Comparison of ENCODE assay signal across 1 cellular context in the genomic region with DNA sequence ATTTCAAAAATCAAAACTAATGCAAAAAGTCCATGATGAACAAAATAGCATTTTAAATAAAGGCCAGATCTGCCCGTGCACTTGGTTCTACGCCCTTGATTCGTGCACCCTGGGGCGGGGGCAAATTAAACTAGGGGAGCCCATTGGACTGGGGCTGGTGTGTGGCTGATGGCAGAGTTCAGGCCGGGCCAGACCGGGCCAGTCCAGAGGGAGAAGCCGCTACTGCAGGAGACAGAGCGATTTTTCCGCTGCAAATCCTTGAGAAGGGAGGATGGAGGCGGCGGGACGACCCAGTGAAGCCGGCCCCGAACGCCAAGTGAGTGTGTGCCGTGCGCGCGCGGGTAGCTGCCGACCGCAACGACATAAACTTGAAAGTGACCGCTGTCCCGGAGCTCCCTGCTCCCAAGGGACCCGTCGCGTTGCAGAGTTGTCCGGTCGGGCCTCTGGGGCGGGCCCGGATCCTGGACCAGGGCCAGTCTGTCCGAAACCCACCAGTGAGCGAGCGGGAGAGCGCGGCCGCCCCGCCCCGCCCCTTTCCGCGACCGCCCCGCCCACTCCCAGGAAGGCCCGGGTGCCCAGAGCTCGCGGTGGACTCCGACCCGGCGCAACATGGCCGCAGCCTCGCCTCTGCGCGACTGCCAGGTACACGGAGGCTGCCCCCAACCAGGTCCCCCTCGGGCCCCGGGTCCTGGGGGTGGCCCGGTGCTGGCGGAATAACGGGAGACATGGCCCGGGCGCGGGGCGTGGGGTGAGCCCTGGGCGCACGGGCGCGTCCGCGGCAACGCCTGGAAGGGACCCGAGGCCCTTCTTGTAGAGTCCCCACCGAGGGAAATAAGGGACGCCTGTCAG.
A peak's percentile ranks its signal among the peaks of the same experiment; 100 is the strongest.
TF ChIP-seq lines count a peak whose summit lies in the region.

Gene TTC38, plus strand, starts transcription at position 578 of the 849 bp plus-strand sequence. Its CDS starts 32 bp downstream, at position 610.

TF ChIP-seq in HepG2, 621 proteins besides CTCF, POLR2A, EP300 and RAD21 (continued from another document and continues in another):
- TF ChIP-seq, protein P1, sequence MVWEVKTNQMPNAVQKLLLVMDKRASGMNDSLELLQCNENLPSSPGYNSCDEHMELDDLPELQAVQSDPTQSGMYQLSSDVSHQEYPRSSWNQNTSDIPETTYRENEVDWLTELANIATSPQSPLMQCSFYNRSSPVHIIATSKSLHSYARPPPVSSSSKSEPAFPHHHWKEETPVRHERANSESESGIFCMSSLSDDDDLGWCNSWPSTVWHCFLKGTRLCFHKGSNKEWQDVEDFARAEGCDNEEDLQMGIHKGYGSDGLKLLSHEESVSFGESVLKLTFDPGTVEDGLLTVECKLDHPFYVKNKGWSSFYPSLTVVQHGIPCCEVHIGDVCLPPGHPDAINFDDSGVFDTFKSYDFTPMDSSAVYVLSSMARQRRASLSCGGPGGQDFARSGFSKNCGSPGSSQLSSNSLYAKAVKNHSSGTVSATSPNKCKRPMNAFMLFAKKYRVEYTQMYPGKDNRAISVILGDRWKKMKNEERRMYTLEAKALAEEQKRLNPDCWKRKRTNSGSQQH (CRISPR knock-in tag; IDR thresholded peaks at IDR 0.05; ENCODE audit: low read depth), result peak; percentile 36; the same call in 1 of the 2 replicates
- no peak for TF ChIP-seq ZNF672 (CRISPR knock-in tag; IDR thresholded peaks at IDR 0.05)
- no peak for TF ChIP-seq DPF2 (CRISPR knock-in tag; IDR thresholded peaks at IDR 0.05; ENCODE audit: borderline replicate concordance, low read depth)
- no peak for TF ChIP-seq ZMYM3 (CRISPR knock-in tag; IDR thresholded peaks at IDR 0.05)
- TF ChIP-seq NFYB (CRISPR knock-in tag; IDR thresholded peaks at IDR 0.05), result peak; percentile 54
- peak; percentile 90 for TF ChIP-seq CCDC6 (CRISPR knock-in tag; IDR thresholded peaks at IDR 0.05)
- TF ChIP-seq NFKB2 (CRISPR knock-in tag; IDR thresholded peaks at IDR 0.05; ENCODE audit: borderline replicate concordance), result no peak
- TF ChIP-seq, protein P2, sequence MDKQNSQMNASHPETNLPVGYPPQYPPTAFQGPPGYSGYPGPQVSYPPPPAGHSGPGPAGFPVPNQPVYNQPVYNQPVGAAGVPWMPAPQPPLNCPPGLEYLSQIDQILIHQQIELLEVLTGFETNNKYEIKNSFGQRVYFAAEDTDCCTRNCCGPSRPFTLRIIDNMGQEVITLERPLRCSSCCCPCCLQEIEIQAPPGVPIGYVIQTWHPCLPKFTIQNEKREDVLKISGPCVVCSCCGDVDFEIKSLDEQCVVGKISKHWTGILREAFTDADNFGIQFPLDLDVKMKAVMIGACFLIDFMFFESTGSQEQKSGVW (CRISPR knock-in tag; IDR thresholded peaks at IDR 0.05; ENCODE audit: borderline replicate concordance), result no peak
- no peak for TF ChIP-seq ZNF850 (CRISPR knock-in tag; conservative IDR thresholded peaks at IDR 0.05)
- TF ChIP-seq DNMT1 (CRISPR knock-in tag; IDR thresholded peaks at IDR 0.05), result 0 out of 2 replicates have a peak, but pooled peaks have one; percentile 33
- no peak for TF ChIP-seq ZNF773 (CRISPR knock-in tag; IDR thresholded peaks at IDR 0.05; ENCODE audit: borderline replicate concordance)
- TF ChIP-seq ZNF143 (CRISPR knock-in tag; IDR thresholded peaks at IDR 0.05), result peak; percentile 53
- peak; percentile 55; the same call in 1 of the 2 replicates for TF ChIP-seq ZBTB26 (CRISPR knock-in tag; IDR thresholded peaks at IDR 0.05; ENCODE audit: borderline replicate concordance)
- no peak for TF ChIP-seq HIVEP1 (CRISPR knock-in tag; IDR thresholded peaks at IDR 0.05)
- no peak for TF ChIP-seq MATR3 (CRISPR knock-in tag; IDR thresholded peaks at IDR 0.05)
- no peak for TF ChIP-seq FOXP1 (IDR thresholded peaks at IDR 0.05)
- TF ChIP-seq FOXP1 (CRISPR knock-in tag; IDR thresholded peaks at IDR 0.05), result no peak
- TF ChIP-seq, protein P3, sequence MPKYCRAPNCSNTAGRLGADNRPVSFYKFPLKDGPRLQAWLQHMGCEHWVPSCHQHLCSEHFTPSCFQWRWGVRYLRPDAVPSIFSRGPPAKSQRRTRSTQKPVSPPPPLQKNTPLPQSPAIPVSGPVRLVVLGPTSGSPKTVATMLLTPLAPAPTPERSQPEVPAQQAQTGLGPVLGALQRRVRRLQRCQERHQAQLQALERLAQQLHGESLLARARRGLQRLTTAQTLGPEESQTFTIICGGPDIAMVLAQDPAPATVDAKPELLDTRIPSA (CRISPR knock-in tag; IDR thresholded peaks at IDR 0.05; ENCODE audit: borderline replicate concordance), result no peak
- TF ChIP-seq SMARCC2 (IDR thresholded peaks at IDR 0.05), result no peak
- TF ChIP-seq FOXA1 (IDR thresholded peaks at IDR 0.05), result no peak
- TF ChIP-seq FOXA1 (CRISPR knock-in tag; IDR thresholded peaks at IDR 0.05), result no peak
- TF ChIP-seq LBX2 (CRISPR knock-in tag; IDR thresholded peaks at IDR 0.05; ENCODE audit: borderline replicate concordance), result no peak
- TF ChIP-seq, protein P4, sequence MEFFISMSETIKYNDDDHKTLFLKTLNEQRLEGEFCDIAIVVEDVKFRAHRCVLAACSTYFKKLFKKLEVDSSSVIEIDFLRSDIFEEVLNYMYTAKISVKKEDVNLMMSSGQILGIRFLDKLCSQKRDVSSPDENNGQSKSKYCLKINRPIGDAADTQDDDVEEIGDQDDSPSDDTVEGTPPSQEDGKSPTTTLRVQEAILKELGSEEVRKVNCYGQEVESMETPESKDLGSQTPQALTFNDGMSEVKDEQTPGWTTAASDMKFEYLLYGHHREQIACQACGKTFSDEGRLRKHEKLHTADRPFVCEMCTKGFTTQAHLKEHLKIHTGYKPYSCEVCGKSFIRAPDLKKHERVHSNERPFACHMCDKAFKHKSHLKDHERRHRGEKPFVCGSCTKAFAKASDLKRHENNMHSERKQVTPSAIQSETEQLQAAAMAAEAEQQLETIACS (CRISPR knock-in tag; IDR thresholded peaks at IDR 0.05), result peak; percentile 45
- TF ChIP-seq ZNF678 (CRISPR knock-in tag; IDR thresholded peaks at IDR 0.05), result no peak
- TF ChIP-seq, protein P5, sequence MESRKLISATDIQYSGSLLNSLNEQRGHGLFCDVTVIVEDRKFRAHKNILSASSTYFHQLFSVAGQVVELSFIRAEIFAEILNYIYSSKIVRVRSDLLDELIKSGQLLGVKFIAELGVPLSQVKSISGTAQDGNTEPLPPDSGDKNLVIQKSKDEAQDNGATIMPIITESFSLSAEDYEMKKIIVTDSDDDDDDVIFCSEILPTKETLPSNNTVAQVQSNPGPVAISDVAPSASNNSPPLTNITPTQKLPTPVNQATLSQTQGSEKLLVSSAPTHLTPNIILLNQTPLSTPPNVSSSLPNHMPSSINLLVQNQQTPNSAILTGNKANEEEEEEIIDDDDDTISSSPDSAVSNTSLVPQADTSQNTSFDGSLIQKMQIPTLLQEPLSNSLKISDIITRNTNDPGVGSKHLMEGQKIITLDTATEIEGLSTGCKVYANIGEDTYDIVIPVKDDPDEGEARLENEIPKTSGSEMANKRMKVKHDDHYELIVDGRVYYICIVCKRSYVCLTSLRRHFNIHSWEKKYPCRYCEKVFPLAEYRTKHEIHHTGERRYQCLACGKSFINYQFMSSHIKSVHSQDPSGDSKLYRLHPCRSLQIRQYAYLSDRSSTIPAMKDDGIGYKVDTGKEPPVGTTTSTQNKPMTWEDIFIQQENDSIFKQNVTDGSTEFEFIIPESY (CRISPR knock-in tag; IDR thresholded peaks at IDR 0.05), result 0 out of 2 replicates have a peak, but pooled peaks have one; percentile 17
- TF ChIP-seq ZBTB8A (CRISPR knock-in tag; IDR thresholded peaks at IDR 0.05; ENCODE audit: borderline replicate concordance, low read depth), result no peak
- peak; percentile 30; the same call in 1 of the 2 replicates for TF ChIP-seq ZNF746 (CRISPR knock-in tag; IDR thresholded peaks at IDR 0.05)
- TF ChIP-seq NFIC (IDR thresholded peaks at IDR 0.05; ENCODE audit: low read length), result no peak
- TF ChIP-seq ZNF326 (CRISPR knock-in tag; IDR thresholded peaks at IDR 0.05; ENCODE audit: borderline replicate concordance), result no peak
- TF ChIP-seq ZNF335 (CRISPR knock-in tag; IDR thresholded peaks at IDR 0.05), result no peak
- TF ChIP-seq, protein P6, sequence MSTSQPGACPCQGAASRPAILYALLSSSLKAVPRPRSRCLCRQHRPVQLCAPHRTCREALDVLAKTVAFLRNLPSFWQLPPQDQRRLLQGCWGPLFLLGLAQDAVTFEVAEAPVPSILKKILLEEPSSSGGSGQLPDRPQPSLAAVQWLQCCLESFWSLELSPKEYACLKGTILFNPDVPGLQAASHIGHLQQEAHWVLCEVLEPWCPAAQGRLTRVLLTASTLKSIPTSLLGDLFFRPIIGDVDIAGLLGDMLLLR (CRISPR knock-in tag; IDR thresholded peaks at IDR 0.05), result no peak
- no peak for TF ChIP-seq PAF1 (CRISPR knock-in tag; IDR thresholded peaks at IDR 0.05)
- no peak for TF ChIP-seq ZNF619 (CRISPR knock-in tag; IDR thresholded peaks at IDR 0.05)
- no peak for TF ChIP-seq CREB1 (IDR thresholded peaks at IDR 0.05)
- no peak for TF ChIP-seq CREB1 (CRISPR knock-in tag; IDR thresholded peaks at IDR 0.05)
- peak; percentile 57 to 61; a peak in 3 of 4 replicates for TF ChIP-seq HMGXB4 (CRISPR knock-in tag; IDR thresholded peaks at IDR 0.05; ENCODE audit: borderline replicate concordance in 1 of 2, low read depth in 1 of 2)
- TF ChIP-seq, protein P7, sequence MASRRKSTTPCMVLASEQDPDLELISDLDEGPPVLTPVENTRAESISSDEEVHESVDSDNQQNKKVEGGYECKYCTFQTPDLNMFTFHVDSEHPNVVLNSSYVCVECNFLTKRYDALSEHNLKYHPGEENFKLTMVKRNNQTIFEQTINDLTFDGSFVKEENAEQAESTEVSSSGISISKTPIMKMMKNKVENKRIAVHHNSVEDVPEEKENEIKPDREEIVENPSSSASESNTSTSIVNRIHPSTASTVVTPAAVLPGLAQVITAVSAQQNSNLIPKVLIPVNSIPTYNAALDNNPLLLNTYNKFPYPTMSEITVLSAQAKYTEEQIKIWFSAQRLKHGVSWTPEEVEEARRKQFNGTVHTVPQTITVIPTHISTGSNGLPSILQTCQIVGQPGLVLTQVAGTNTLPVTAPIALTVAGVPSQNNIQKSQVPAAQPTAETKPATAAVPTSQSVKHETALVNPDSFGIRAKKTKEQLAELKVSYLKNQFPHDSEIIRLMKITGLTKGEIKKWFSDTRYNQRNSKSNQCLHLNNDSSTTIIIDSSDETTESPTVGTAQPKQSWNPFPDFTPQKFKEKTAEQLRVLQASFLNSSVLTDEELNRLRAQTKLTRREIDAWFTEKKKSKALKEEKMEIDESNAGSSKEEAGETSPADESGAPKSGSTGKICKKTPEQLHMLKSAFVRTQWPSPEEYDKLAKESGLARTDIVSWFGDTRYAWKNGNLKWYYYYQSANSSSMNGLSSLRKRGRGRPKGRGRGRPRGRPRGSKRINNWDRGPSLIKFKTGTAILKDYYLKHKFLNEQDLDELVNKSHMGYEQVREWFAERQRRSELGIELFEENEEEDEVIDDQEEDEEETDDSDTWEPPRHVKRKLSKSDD (CRISPR knock-in tag; IDR thresholded peaks at IDR 0.05; ENCODE audit: low read depth), result no peak
- TF ChIP-seq KDM6A (CRISPR knock-in tag; IDR thresholded peaks at IDR 0.05; ENCODE audit: low read depth), result no peak
- TF ChIP-seq ZNF616 (CRISPR knock-in tag; IDR thresholded peaks at IDR 0.05; ENCODE audit: low read depth), result no peak; the same call in 1 of the 2 replicates
- TF ChIP-seq FLYWCH1 (CRISPR knock-in tag; IDR thresholded peaks at IDR 0.05), result no peak
- no peak for TF ChIP-seq ZFP1 (CRISPR knock-in tag; IDR thresholded peaks at IDR 0.05)
- TF ChIP-seq HOXA3 (CRISPR knock-in tag; IDR thresholded peaks at IDR 0.05), result no peak; the same call in 1 of the 2 replicates
- TF ChIP-seq RFXAP (CRISPR knock-in tag; IDR thresholded peaks at IDR 0.05; ENCODE audit: borderline replicate concordance), result peak; percentile 54; the same call in 1 of the 2 replicates
- TF ChIP-seq RBFOX2 (IDR thresholded peaks at IDR 0.05; ENCODE audit: low read depth, low read length), result peak; percentile 95
- TF ChIP-seq CEBPG (CRISPR knock-in tag; IDR thresholded peaks at IDR 0.05), result no peak
- no peak for TF ChIP-seq SMAD1 (CRISPR knock-in tag; IDR thresholded peaks at IDR 0.05; ENCODE audit: borderline replicate concordance, low read depth)
- TF ChIP-seq ZNF841 (CRISPR knock-in tag; IDR thresholded peaks at IDR 0.05; ENCODE audit: borderline replicate concordance), result no peak
- TF ChIP-seq ZNF777 (CRISPR knock-in tag; IDR thresholded peaks at IDR 0.05), result peak; percentile 51; the same call in 1 of the 2 replicates
- TF ChIP-seq ZNF274 (CRISPR knock-in tag; IDR thresholded peaks at IDR 0.05), result peak; percentile 80; the same call in 1 of the 2 replicates
- no peak for TF ChIP-seq ZNF530 (CRISPR knock-in tag; IDR thresholded peaks at IDR 0.05; ENCODE audit: low read depth)
- TF ChIP-seq NFRKB (IDR thresholded peaks at IDR 0.05), result no peak
- TF ChIP-seq, protein P8, sequence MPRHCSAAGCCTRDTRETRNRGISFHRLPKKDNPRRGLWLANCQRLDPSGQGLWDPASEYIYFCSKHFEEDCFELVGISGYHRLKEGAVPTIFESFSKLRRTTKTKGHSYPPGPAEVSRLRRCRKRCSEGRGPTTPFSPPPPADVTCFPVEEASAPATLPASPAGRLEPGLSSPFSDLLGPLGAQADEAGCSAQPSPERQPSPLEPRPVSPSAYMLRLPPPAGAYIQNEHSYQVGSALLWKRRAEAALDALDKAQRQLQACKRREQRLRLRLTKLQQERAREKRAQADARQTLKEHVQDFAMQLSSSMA (CRISPR knock-in tag; IDR thresholded peaks at IDR 0.05), result peak; percentile 15; the same call in 1 of the 2 replicates
- TF ChIP-seq FOXK2 (IDR thresholded peaks at IDR 0.05), result no peak
- no peak for TF ChIP-seq TEAD2 (CRISPR knock-in tag; IDR thresholded peaks at IDR 0.05)
- TF ChIP-seq ARID2 (CRISPR knock-in tag; IDR thresholded peaks at IDR 0.05; ENCODE audit: borderline replicate concordance), result 0 out of 2 replicates have a peak, but pooled peaks have one; percentile 27
- TF ChIP-seq FOSL2 (CRISPR knock-in tag; IDR thresholded peaks at IDR 0.05), result peak; percentile 39; the same call in 1 of the 2 replicates
